In the genomic region with DNA sequence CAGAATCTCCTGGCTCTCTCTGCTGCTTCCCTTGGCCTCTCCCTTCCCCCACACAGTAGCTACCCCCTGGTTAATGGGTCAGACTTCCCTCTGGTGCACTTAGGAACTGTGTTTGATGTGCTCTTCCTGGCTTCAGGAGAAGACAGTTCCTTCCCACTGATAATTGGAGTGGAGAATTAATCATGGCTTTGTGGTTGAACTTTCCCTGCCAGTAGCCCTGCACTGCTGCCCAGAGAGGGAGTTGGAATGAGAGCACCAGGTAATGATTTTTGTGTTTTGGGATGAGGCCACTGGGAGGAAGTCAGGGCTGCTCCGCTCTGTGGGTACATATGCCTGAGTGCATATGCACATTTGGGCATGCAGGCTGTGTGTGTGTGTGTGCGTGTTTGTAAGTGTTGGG, we compare ENCODE assay signal across 27 cellular contexts. TPM values are rescaled to one million over a fixed set of nuclear protein-coding genes. Genes with fewer than 3 reads are reported as not detected.
"Had no signal": no experiment of that assay in that cellular context is flagged by ENCODE, and none has a peak within 500 bp of the region (broad histone marks: within the 10 kb centered on the region; RNA-seq: fewer than 3 reads in every experiment).

No MANE protein-coding gene starts in this region.

- H3K4me3 Mint-ChIP-seq: activated CD4-positive, alpha-beta T cell treated with anti-CD3 and anti-CD28 coated beads for 36 hours; activated naive CD4-positive, alpha-beta T cell treated with anti-CD3 and anti-CD28 coated beads for 36 hours; activated naive CD8-positive, alpha-beta T cell treated with anti-CD3 and anti-CD28 coated beads for 36 hours; naive B cell; T-helper 2 cell treated with Interferon-gamma antibody and Interleukin-4, amounts not matched to agents 5 μg/mL and 100 μg/mL, for 36 hours had no signal

- H3K4me1 ChIP-seq: adrenal gland, ascending aorta, breast epithelium, parathyroid adenoma, spleen, vagina had no signal

- ATAC-seq: activated CD4-positive, alpha-beta T cell treated with anti-CD3 and anti-CD28 coated beads for 36 hours; gastrocnemius medialis; left colon; right cardiac atrium had no signal

- H3K36me3 ChIP-seq: adrenal gland, ascending aorta, breast epithelium, gastrocnemius medialis, spleen, transverse colon, vagina had no signal

- DNase-seq: activated CD4-positive, alpha-beta T cell treated with anti-CD3 and anti-CD28 coated beads for 36 hours; activated CD4-positive, CD25-positive, alpha-beta regulatory T cell; activated effector memory CD4-positive, alpha-beta T cell treated with anti-CD3 and anti-CD28 coated beads, Interleukin-2, amount 50 U/mL, for 16 hours; activated naive CD4-positive, alpha-beta T cell treated with anti-CD3 and anti-CD28 coated beads for 36 hours; activated naive CD8-positive, alpha-beta T cell treated with anti-CD3 and anti-CD28 coated beads for 36 hours; adrenal gland; central memory CD4-positive, alpha-beta T cell; effector memory CD4-positive, alpha-beta T cell; erythroblast; gastrocnemius medialis; left colon; mammary epithelial cell; naive B cell; nucleus accumbens; right cardiac atrium; spleen; stimulated activated naive CD4-positive, alpha-beta T cell treated with Interleukin-2 at 50 U/mL for 16 hours; T-helper 1 cell; testis; transverse colon had no signal

- H2AFZ ChIP-seq: hepatocyte, parathyroid adenoma had no signal

- H3K4me3 ChIP-seq: adrenal gland, ascending aorta, breast epithelium, gastrocnemius medialis, hepatocyte, spleen, testis, transverse colon, vagina had no signal

- H3K27ac Mint-ChIP-seq: activated CD4-positive, alpha-beta T cell treated with anti-CD3 and anti-CD28 coated beads for 36 hours; activated naive CD4-positive, alpha-beta T cell treated with anti-CD3 and anti-CD28 coated beads for 36 hours; activated naive CD8-positive, alpha-beta T cell treated with anti-CD3 and anti-CD28 coated beads for 36 hours; naive B cell; T-helper 2 cell treated with Interferon-gamma antibody and Interleukin-4, amounts not matched to agents 5 μg/mL and 100 μg/mL, for 36 hours had no signal

- H3K79me2 ChIP-seq: hepatocyte, parathyroid adenoma had no signal

- H3K27me3 ChIP-seq: adrenal gland, ascending aorta, breast epithelium, gastrocnemius medialis, hepatocyte, testis, transverse colon, vagina had no signal

- H3K4me2 ChIP-seq: hepatocyte had no signal

- H3K9ac ChIP-seq: parathyroid adenoma had no signal

- H3K9me3 ChIP-seq: gastrocnemius medialis, testis had no signal

- H3K27ac ChIP-seq: adrenal gland, ascending aorta, breast epithelium, gastrocnemius medialis, hepatocyte, parathyroid adenoma, spleen, testis, transverse colon, vagina had no signal

- H3K4me1 Mint-ChIP-seq: activated CD4-positive, alpha-beta T cell treated with anti-CD3 and anti-CD28 coated beads for 36 hours had no signal

RNA-seq across cellular contexts. Expression of gene PADI2, which starts 39.7 kb away (rescaled TPM):
- total RNA-seq: activated naive CD4-positive, alpha-beta T cell treated with anti-CD3 and anti-CD28 coated beads for 36 hours; pulmonary artery endothelial cell had no signal

RNA-seq across cellular contexts. Expression of gene PADI1, which starts 46.0 kb away (rescaled TPM):
- total RNA-seq: activated CD4-positive, alpha-beta T cell treated with anti-CD3 and anti-CD28 coated beads for 36 hours; activated naive CD4-positive, alpha-beta T cell treated with anti-CD3 and anti-CD28 coated beads for 36 hours; activated naive CD8-positive, alpha-beta T cell treated with anti-CD3 and anti-CD28 coated beads for 36 hours; adrenal gland; ascending aorta; gastrocnemius medialis; hepatocyte; pulmonary artery endothelial cell; right cardiac atrium had no signal
